In the genomic region with DNA sequence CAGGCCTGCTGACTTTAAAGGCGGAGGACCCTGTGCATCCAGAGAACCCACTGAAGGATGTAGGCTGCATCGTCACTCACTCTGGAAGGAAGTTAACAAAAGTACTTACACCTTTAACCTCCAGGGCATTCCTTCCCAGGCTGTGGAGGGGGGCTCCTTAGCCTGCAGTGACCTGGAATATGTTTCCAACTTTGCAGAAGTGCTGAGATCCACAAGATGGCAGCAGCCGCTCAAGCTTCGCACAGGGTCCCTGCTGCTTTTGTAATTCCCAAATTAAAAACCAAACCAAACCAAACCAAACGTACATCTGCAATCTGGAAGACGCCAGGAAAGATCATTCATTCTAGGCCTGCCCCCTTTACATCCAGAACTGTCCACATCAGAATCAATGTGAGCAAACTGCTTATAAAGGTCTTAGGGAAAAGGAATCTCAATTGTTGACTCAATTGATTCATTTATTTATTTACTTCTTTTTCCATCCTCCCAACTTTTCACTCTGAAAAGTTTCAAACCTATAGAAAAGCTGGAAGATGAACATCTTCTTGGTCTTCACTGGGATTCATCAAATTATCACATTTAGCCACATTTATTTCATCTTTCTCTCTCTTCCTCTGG, we compare ENCODE assay signal across 8 cellular contexts.
DNase-seq lines count a peak whose midpoint lies in the region; ATAC-seq and TF ChIP-seq lines count a peak whose summit lies in the region.

No MANE protein-coding gene starts in this region.

- no peaks in the 10 kb centered on the region for H3K79me2 ChIP-seq in mammary epithelial cell (ENCODE audit: insufficient read depth, low read length)

- peaks cover 5% of the 10 kb centered on the region for H3K27me3 ChIP-seq in AG04450 (ENCODE audit: control insufficient read depth, insufficient read depth, low read length)
- no peaks in the 10 kb centered on the region for H3K27me3 ChIP-seq in mammary epithelial cell (ENCODE audit: insufficient read depth, low read length)
- H3K27me3 ChIP-seq in left lung = no peaks in the 10 kb centered on the region

- dilution Hi-C loops in mammary epithelial cell (cut with HindIII; ENCODE audit: low sequenced_read_pairs) = no loop called here

- H3K27ac ChIP-seq in AG04450 (ENCODE audit: low read depth, low read length) = no peak overlapping the region
- no peak overlapping the region for H3K27ac ChIP-seq in mammary epithelial cell (ENCODE audit: insufficient read depth, low read depth, low read length)
- H3K27ac ChIP-seq in left lung = no peak overlapping the region

- DNase-seq in AG04450 (ENCODE audit: low read depth, low spot score) (no peak), NCI-H1694 treated with DMSO at 0.1 percent for 48 hours (lab: John Stamatoyannopoulos, UW) (peak; percentile 75), mammary epithelial cell (no peak), left lung (no peak), T-helper 1 cell (no peak)
- DNase-seq in naive thymus-derived CD8-positive, alpha-beta T cell = no peak

- peaks cover 4 to 22% (median 10%) of the 10 kb centered on the region in 5 donors for H3K27me3 Mint-ChIP-seq in naive thymus-derived CD8-positive, alpha-beta T cell

- ATAC-seq in left lung (peak; percentile 86), HG03439 (IDR thresholded peaks at IDR 0.05; ENCODE audit: unreplicated experiment) (no peak)
- no peak for ATAC-seq in naive thymus-derived CD8-positive, alpha-beta T cell

- WGBS in mammary epithelial cell (ENCODE audit: low coverage, missing lambda C conversion rate) = 9% methylated on average over 6 of the region's 6 CpGs

- TF ChIP-seq CTCF in AG04450 (IDR thresholded peaks at IDR 0.05; ENCODE audit: low read depth, low read length) (peak; percentile 70), mammary epithelial cell (conservative IDR thresholded peaks at IDR 0.05 in 1 of 2, IDR thresholded peaks at IDR 0.05 in 1 of 2; ENCODE audit: extremely low read depth in 1 of 2, insufficient read depth in 1 of 2, low read depth in 1 of 2, low read length in 2 of 2) (peak; percentile 55 to 76), left lung (IDR thresholded peaks at IDR 0.05) (peak; percentile 14 to 44)

- intact Hi-C loops in mammary epithelial cell (cut with micrococcal nuclease) = loop anchor here (2.0 to 5.0 kb wide), 3 partner anchors 367 to 878 kb away; no protein-coding TSS in a partner anchor
- intact Hi-C loops in left lung (cut with DNase I) = no loop called here

- BruUV-seq in mammary epithelial cell (replicated peaks; lab: Mats Ljungman, UMichigan) = no TSS peak

- no peaks in the 10 kb centered on the region for H3K36me3 ChIP-seq in ES-I3 (ENCODE audit: insufficient read depth, low read length)
- H3K36me3 ChIP-seq in mammary epithelial cell (ENCODE audit: insufficient read depth, low read length) = no peaks in the 10 kb centered on the region
- H3K36me3 ChIP-seq in left lung = no peaks in the 10 kb centered on the region

- H3K9me3 ChIP-seq in AG04450 (ENCODE audit: control insufficient read depth, insufficient read depth, low read length) (no peaks in the 10 kb centered on the region), ES-I3 (ENCODE audit: control insufficient read depth, insufficient read depth, low read length) (no peaks in the 10 kb centered on the region), mammary epithelial cell (replicated peaks; ENCODE audit: insufficient read depth, low read length) (no peaks in the 10 kb centered on the region), left lung (no peaks in the 10 kb centered on the region)

- POLR2A ChIA-PET in AG04450 (lab: Yijun Ruan, JAX) = no interaction called here
- POLR2A ChIA-PET in naive thymus-derived CD8-positive, alpha-beta T cell (lab: Charles Lee) = no interaction called here

- H3K27ac Mint-ChIP-seq in naive thymus-derived CD8-positive, alpha-beta T cell = peak overlapping the region in 1 of 10 donors; percentile 10

- H4K20me1 ChIP-seq in mammary epithelial cell (ENCODE audit: insufficient read depth, low read length) = no peaks in the 10 kb centered on the region

- peak overlapping the region; percentile 14; the same call in 1 of the 2 replicates for H3K9ac ChIP-seq in ES-I3 (ENCODE audit: low read depth, low read length)
- no peak overlapping the region for H3K9ac ChIP-seq in mammary epithelial cell (ENCODE audit: insufficient read depth, low read length)

- H3K4me3 Mint-ChIP-seq in naive thymus-derived CD8-positive, alpha-beta T cell = no peak overlapping the region

- CTCF ChIA-PET in AG04450 (lab: Charles Lee) (interaction anchor here (1.6 kb wide), 1 partner anchor 25 kb away, joined by 4 read pairs; no protein-coding TSS in a partner anchor), mammary epithelial cell (lab: Charles Lee; ENCODE audit: low non-redundant PET) (interaction anchor here (0.8 kb wide), 1 partner anchor 162 kb away, joined by 5 read pairs; no protein-coding TSS in a partner anchor)

- H3K4me1 Mint-ChIP-seq in naive thymus-derived CD8-positive, alpha-beta T cell = peaks cover 0 to 7% (median under 1%) of the 10 kb centered on the region in 4 donors

- H2AFZ ChIP-seq in mammary epithelial cell (ENCODE audit: low read depth, low read length) = no peak overlapping the region

- H3K36me3 Mint-ChIP-seq in naive thymus-derived CD8-positive, alpha-beta T cell = no peaks in the 10 kb centered on the region

- H3K4me2 ChIP-seq in mammary epithelial cell (ENCODE audit: insufficient read depth, low read depth, low read length) = no peak overlapping the region

- H3K9me3 Mint-ChIP-seq in naive thymus-derived CD8-positive, alpha-beta T cell = no peaks in the 10 kb centered on the region

- H3K4me1 ChIP-seq in ES-I3 (ENCODE audit: insufficient read depth, low read length) (peaks cover 6% of the 10 kb centered on the region; the same call in 1 of the 2 replicates), mammary epithelial cell (ENCODE audit: insufficient read depth, low read length) (no peaks in the 10 kb centered on the region), left lung (no peaks in the 10 kb centered on the region)

- in situ Hi-C loops in mammary epithelial cell (cut with MboI; ENCODE audit: low sequenced_read_pairs in 2 of 2) = loop anchor here (10.0 to 25.0 kb wide), 5 partner anchors 347 to 1172 kb away; no protein-coding TSS in a partner anchor

- H3K4me3 ChIP-seq in AG04450 (ENCODE audit: low read depth, low read length) (no peak overlapping the region), mammary epithelial cell (replicated peaks in 1 of 3; ENCODE audit: insufficient read depth in 1 of 3, low read depth in 2 of 3, low read length in 3 of 3) (no peak overlapping the region), left lung (no peak overlapping the region)
